1 cellular context compared by ENCODE assay signal in the genomic region with DNA sequence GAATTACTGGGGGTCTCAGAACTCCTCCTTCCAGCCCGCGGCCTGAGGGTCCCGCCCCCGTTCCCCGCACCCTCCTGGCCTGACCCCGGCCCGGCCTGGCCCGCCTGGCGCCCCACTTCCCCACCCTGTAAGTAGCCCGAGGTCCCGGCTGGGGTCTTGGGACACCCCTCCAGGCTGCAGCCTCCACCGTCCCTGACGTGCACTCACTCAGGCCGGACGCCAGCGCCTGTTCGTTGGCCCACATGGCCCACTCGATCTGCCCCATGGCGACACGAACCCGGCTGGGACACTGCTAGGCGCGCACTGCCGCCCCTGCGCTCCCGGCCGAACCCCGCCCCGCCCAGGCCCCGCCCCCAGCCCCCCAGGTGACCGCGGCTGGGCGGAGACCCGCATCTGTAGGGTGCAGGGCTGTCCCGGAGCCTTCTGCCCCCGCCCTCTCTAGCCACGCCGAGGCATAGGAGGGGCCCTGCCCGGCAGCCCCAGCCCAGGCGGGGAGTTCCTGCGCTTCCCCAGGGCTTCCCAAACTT.
TF ChIP-seq lines count a peak whose summit lies in the region.

A gene (minus strand): TSS at position 305 of the 527 bp plus-strand sequence. CDS start 40 bp downstream, at position 265.

TF ChIP-seq in HepG2, 621 proteins besides CTCF, POLR2A, EP300 and RAD21 (continued from another document and continues in another):
- TF ChIP-seq, protein P1, sequence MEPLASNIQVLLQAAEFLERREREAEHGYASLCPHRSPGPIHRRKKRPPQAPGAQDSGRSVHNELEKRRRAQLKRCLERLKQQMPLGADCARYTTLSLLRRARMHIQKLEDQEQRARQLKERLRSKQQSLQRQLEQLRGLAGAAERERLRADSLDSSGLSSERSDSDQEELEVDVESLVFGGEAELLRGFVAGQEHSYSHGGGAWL (CRISPR knock-in tag; IDR thresholded peaks at IDR 0.05) = peak; percentile 76
- no peak for TF ChIP-seq AHR (CRISPR knock-in tag; IDR thresholded peaks at IDR 0.05)
- no peak for TF ChIP-seq ATAD3A (CRISPR knock-in tag; IDR thresholded peaks at IDR 0.05)
- no peak for TF ChIP-seq ZFP62 (CRISPR knock-in tag; IDR thresholded peaks at IDR 0.05)
- TF ChIP-seq NR2F2 (IDR thresholded peaks at IDR 0.05; ENCODE audit: borderline replicate concordance, low read depth) = no peak
- peak; percentile 75; the same call in 1 of the 2 replicates for TF ChIP-seq ZNF264 (CRISPR knock-in tag; IDR thresholded peaks at IDR 0.05)
- peak; percentile 50; the same call in 1 of the 2 replicates for TF ChIP-seq MIER3 (CRISPR knock-in tag; IDR thresholded peaks at IDR 0.05; ENCODE audit: borderline replicate concordance)
- no peak for TF ChIP-seq NFATC3 (CRISPR knock-in tag; IDR thresholded peaks at IDR 0.05)
- TF ChIP-seq, protein P2, sequence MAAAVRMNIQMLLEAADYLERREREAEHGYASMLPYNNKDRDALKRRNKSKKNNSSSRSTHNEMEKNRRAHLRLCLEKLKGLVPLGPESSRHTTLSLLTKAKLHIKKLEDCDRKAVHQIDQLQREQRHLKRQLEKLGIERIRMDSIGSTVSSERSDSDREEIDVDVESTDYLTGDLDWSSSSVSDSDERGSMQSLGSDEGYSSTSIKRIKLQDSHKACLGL (CRISPR knock-in tag; IDR thresholded peaks at IDR 0.05) = peak; percentile 82
- TF ChIP-seq JARID2 (CRISPR knock-in tag; IDR thresholded peaks at IDR 0.05; ENCODE audit: insufficient replicate concordance) = no peak
- no peak for TF ChIP-seq RELA (CRISPR knock-in tag; IDR thresholded peaks at IDR 0.05)
- TF ChIP-seq, protein P3, sequence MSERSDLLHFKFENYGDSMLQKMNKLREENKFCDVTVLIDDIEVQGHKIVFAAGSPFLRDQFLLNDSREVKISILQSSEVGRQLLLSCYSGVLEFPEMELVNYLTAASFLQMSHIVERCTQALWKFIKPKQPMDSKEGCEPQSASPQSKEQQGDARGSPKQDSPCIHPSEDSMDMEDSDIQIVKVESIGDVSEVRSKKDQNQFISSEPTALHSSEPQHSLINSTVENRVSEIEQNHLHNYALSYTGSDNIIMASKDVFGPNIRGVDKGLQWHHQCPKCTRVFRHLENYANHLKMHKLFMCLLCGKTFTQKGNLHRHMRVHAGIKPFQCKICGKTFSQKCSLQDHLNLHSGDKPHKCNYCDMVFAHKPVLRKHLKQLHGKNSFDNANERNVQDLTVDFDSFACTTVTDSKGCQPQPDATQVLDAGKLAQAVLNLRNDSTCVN (CRISPR knock-in tag; IDR thresholded peaks at IDR 0.05; ENCODE audit: borderline replicate concordance) = no peak; the same call in none of the 2 replicates
- TF ChIP-seq, protein P4, sequence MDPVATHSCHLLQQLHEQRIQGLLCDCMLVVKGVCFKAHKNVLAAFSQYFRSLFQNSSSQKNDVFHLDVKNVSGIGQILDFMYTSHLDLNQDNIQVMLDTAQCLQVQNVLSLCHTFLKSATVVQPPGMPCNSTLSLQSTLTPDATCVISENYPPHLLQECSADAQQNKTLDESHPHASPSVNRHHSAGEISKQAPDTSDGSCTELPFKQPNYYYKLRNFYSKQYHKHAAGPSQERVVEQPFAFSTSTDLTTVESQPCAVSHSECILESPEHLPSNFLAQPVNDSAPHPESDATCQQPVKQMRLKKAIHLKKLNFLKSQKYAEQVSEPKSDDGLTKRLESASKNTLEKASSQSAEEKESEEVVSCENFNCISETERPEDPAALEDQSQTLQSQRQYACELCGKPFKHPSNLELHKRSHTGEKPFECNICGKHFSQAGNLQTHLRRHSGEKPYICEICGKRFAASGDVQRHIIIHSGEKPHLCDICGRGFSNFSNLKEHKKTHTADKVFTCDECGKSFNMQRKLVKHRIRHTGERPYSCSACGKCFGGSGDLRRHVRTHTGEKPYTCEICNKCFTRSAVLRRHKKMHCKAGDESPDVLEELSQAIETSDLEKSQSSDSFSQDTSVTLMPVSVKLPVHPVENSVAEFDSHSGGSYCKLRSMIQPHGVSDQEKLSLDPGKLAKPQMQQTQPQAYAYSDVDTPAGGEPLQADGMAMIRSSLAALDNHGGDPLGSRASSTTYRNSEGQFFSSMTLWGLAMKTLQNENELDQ (CRISPR knock-in tag; IDR thresholded peaks at IDR 0.05; ENCODE audit: borderline replicate concordance) = no peak
- TF ChIP-seq, protein P5, sequence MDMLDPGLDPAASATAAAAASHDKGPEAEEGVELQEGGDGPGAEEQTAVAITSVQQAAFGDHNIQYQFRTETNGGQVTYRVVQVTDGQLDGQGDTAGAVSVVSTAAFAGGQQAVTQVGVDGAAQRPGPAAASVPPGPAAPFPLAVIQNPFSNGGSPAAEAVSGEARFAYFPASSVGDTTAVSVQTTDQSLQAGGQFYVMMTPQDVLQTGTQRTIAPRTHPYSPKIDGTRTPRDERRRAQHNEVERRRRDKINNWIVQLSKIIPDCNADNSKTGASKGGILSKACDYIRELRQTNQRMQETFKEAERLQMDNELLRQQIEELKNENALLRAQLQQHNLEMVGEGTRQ (IDR thresholded peaks at IDR 0.05; ENCODE audit: low read depth, low read length) = 0 out of 2 replicates have a peak, but pooled peaks have one; percentile 10
- TF ChIP-seq, protein P5 (CRISPR knock-in tag; IDR thresholded peaks at IDR 0.05; ENCODE audit: borderline replicate concordance) = peak; percentile 59; the same call in 1 of the 2 replicates
- TF ChIP-seq, protein P6, sequence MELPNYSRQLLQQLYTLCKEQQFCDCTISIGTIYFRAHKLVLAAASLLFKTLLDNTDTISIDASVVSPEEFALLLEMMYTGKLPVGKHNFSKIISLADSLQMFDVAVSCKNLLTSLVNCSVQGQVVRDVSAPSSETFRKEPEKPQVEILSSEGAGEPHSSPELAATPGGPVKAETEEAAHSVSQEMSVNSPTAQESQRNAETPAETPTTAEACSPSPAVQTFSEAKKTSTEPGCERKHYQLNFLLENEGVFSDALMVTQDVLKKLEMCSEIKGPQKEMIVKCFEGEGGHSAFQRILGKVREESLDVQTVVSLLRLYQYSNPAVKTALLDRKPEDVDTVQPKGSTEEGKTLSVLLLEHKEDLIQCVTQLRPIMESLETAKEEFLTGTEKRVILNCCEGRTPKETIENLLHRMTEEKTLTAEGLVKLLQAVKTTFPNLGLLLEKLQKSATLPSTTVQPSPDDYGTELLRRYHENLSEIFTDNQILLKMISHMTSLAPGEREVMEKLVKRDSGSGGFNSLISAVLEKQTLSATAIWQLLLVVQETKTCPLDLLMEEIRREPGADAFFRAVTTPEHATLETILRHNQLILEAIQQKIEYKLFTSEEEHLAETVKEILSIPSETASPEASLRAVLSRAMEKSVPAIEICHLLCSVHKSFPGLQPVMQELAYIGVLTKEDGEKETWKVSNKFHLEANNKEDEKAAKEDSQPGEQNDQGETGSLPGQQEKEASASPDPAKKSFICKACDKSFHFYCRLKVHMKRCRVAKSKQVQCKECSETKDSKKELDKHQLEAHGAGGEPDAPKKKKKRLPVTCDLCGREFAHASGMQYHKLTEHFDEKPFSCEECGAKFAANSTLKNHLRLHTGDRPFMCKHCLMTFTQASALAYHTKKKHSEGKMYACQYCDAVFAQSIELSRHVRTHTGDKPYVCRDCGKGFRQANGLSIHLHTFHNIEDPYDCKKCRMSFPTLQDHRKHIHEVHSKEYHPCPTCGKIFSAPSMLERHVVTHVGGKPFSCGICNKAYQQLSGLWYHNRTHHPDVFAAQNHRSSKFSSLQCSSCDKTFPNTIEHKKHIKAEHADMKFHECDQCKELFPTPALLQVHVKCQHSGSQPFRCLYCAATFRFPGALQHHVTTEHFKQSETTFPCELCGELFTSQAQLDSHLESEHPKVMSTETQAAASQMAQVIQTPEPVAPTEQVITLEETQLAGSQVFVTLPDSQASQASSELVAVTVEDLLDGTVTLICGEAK (IDR thresholded peaks at IDR 0.05) = no peak
- TF ChIP-seq, protein P6 (CRISPR knock-in tag; IDR thresholded peaks at IDR 0.05) = no peak
- no peak for TF ChIP-seq TOE1 (CRISPR knock-in tag; IDR thresholded peaks at IDR 0.05)
- TF ChIP-seq ZBTB8A (CRISPR knock-in tag; IDR thresholded peaks at IDR 0.05; ENCODE audit: borderline replicate concordance, low read depth) = no peak
- TF ChIP-seq TBP (CRISPR knock-in tag; IDR thresholded peaks at IDR 0.05) = no peak
- TF ChIP-seq ZNF382 (CRISPR knock-in tag; IDR thresholded peaks at IDR 0.05; ENCODE audit: borderline replicate concordance) = no peak
- no peak for TF ChIP-seq XBP1 (CRISPR knock-in tag; IDR thresholded peaks at IDR 0.05)
- TF ChIP-seq, protein P7, sequence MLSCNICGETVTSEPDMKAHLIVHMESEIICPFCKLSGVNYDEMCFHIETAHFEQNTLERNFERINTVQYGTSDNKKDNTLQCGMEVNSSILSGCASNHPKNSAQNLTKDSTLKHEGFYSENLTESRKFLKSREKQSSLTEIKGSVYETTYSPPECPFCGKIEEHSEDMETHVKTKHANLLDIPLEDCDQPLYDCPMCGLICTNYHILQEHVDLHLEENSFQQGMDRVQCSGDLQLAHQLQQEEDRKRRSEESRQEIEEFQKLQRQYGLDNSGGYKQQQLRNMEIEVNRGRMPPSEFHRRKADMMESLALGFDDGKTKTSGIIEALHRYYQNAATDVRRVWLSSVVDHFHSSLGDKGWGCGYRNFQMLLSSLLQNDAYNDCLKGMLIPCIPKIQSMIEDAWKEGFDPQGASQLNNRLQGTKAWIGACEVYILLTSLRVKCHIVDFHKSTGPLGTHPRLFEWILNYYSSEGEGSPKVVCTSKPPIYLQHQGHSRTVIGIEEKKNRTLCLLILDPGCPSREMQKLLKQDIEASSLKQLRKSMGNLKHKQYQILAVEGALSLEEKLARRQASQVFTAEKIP (CRISPR knock-in tag; IDR thresholded peaks at IDR 0.05; ENCODE audit: borderline replicate concordance) = no peak
- TF ChIP-seq ZNF567 (CRISPR knock-in tag; IDR thresholded peaks at IDR 0.05; ENCODE audit: borderline replicate concordance) = no peak
- no peak for TF ChIP-seq HNF4A (CRISPR knock-in tag; IDR thresholded peaks at IDR 0.05)
- TF ChIP-seq PCBP1 (IDR thresholded peaks at IDR 0.05; ENCODE audit: borderline replicate concordance, low read depth, low read length) = no peak
- TF ChIP-seq, protein P8, sequence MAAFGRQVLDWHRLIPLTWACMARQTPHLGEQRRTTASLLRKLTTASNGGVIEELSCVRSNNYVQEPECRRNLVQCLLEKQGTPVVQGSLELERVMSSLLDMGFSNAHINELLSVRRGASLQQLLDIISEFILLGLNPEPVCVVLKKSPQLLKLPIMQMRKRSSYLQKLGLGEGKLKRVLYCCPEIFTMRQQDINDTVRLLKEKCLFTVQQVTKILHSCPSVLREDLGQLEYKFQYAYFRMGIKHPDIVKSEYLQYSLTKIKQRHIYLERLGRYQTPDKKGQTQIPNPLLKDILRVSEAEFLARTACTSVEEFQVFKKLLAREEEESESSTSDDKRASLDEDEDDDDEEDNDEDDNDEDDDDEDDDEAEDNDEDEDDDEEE (CRISPR knock-in tag; IDR thresholded peaks at IDR 0.05) = no peak; the same call in 1 of the 2 replicates
- no peak for TF ChIP-seq ZNF644 (CRISPR knock-in tag; IDR thresholded peaks at IDR 0.05; ENCODE audit: low read depth)
- no peak for TF ChIP-seq RFX5 (IDR thresholded peaks at IDR 0.05; ENCODE audit: low read depth, low read length)
- no peak for TF ChIP-seq ZNF878 (CRISPR knock-in tag; IDR thresholded peaks at IDR 0.05)
- TF ChIP-seq SIN3A (IDR thresholded peaks at IDR 0.05; ENCODE audit: borderline replicate concordance, low read depth, low read length) = peak; percentile 89; the same call in 1 of the 2 replicates
- no peak for TF ChIP-seq ZNF460 (CRISPR knock-in tag; IDR thresholded peaks at IDR 0.05; ENCODE audit: borderline replicate concordance)
- no peak; the same call in 1 of the 2 replicates for TF ChIP-seq ZNF747 (CRISPR knock-in tag; IDR thresholded peaks at IDR 0.05; ENCODE audit: borderline replicate concordance)
- TF ChIP-seq LCORL (IDR thresholded peaks at IDR 0.05) = no peak
- no peak for TF ChIP-seq LCORL (CRISPR knock-in tag; IDR thresholded peaks at IDR 0.05)
- peak; percentile 87; the same call in 1 of the 2 replicates for TF ChIP-seq HOXA9 (CRISPR knock-in tag; IDR thresholded peaks at IDR 0.05; ENCODE audit: borderline replicate concordance)
- TF ChIP-seq, protein P9, sequence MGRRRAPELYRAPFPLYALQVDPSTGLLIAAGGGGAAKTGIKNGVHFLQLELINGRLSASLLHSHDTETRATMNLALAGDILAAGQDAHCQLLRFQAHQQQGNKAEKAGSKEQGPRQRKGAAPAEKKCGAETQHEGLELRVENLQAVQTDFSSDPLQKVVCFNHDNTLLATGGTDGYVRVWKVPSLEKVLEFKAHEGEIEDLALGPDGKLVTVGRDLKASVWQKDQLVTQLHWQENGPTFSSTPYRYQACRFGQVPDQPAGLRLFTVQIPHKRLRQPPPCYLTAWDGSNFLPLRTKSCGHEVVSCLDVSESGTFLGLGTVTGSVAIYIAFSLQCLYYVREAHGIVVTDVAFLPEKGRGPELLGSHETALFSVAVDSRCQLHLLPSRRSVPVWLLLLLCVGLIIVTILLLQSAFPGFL (CRISPR knock-in tag; IDR thresholded peaks at IDR 0.05) = no peak
